In the genomic region with DNA sequence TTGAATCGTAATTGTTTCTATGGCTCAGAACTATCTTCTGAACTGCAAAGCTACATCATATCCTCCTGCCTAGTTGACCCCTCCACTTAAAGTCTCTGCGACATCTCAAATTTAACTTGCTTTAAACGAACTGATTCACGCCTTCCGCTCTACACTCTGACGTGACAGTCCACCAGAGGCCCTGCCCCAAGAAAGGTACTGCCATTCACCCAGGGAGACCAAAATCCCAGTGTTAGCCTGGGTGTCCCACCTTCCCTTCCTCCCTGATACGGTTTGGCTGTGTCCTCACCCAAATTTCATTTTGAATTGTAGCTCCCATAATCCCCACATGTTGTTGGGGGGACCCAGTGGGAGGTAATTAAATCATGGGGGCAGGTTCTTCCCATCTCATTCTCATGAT, we compare ENCODE assay signal across 1 cellular context.
TF ChIP-seq lines count a peak whose summit lies in the region.

No MANE protein-coding gene starts in this region.

TF ChIP-seq in endothelial cell of umbilical vein, 7 proteins besides CTCF, POLR2A, EP300 and RAD21 (continued from another document):
- TF ChIP-seq EZH2 (IDR thresholded peaks at IDR 0.05; ENCODE audit: borderline replicate concordance, low read depth, low read length, severe bottlenecking) (no peak), MYC (IDR thresholded peaks at IDR 0.05; ENCODE audit: low read depth, low read length) (no peak), FOS (IDR thresholded peaks at IDR 0.05; ENCODE audit: borderline replicate concordance, insufficient read depth, low read length) (no peak), JUN (IDR thresholded peaks at IDR 0.05; ENCODE audit: borderline replicate concordance, insufficient read depth, insufficient read length, low read depth) (no peak)
